ENCODE assay signal across 1 cellular context in the genomic region with DNA sequence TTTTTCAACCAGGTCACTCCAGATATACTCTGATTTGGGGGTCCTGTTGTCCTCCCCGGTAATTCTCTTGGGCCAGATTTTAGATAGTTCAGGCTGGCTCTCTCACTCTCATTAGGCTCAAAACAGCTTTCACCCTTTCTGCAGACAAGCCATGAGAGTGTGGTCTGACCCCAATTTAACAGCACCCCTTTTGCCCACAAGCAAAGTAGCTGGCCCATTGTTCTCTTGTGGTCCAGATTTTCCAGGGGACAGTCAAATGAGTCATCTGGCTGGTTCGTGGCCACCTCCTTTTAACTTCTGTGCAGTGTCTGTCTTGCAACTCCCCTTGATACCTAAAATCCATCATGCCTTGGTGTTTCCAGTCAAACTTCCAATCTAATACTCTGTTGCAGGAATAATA.
TF ChIP-seq lines count a peak whose summit lies in the region.

No MANE protein-coding gene starts in this region.

TF ChIP-seq in SK-N-SH treated with all-trans-retinoic acid at 6 μM for 48 hours, 23 proteins besides CTCF, POLR2A, EP300 and RAD21 (continued from another document):
- TF ChIP-seq, protein P1, sequence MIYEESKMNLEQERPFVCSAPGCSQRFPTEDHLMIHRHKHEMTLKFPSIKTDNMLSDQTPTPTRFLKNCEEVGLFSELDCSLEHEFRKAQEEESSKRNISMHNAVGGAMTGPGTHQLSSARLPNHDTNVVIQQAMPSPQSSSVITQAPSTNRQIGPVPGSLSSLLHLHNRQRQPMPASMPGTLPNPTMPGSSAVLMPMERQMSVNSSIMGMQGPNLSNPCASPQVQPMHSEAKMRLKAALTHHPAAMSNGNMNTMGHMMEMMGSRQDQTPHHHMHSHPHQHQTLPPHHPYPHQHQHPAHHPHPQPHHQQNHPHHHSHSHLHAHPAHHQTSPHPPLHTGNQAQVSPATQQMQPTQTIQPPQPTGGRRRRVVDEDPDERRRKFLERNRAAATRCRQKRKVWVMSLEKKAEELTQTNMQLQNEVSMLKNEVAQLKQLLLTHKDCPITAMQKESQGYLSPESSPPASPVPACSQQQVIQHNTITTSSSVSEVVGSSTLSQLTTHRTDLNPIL (CRISPR knock-in tag; IDR thresholded peaks at IDR 0.05; ENCODE audit: low read depth) = no peak
- TF ChIP-seq ZNF8 (CRISPR knock-in tag; IDR thresholded peaks at IDR 0.05) (no peak), PPARA (CRISPR knock-in tag; IDR thresholded peaks at IDR 0.05; ENCODE audit: borderline replicate concordance) (no peak), ZFP30 (CRISPR knock-in tag; IDR thresholded peaks at IDR 0.05) (no peak), SNAI2 (CRISPR knock-in tag; IDR thresholded peaks at IDR 0.05) (no peak), ZC3H10 (CRISPR knock-in tag; IDR thresholded peaks at IDR 0.05) (no peak)
TF ChIP-seq in SK-N-SH treated with all-trans-retinoic acid at 6 μM for 48 hours: peak in this region for 0.
